ENCODE assay signal across 17 cellular contexts in genomic region chr11:2760196-2760871, GRCh38.
DNase-seq lines count a peak whose midpoint lies in the region; TF ChIP-seq lines count a peak whose summit lies in the region.
"Had no signal": no experiment of that assay in that cellular context is flagged by ENCODE, and none has a peak within 500 bp of the region (broad histone marks: within the 10 kb centered on the region; RNA-seq: fewer than 3 reads in every experiment).

No MANE protein-coding gene starts in this region.

- H4K20me1 ChIP-seq in mammary epithelial cell (ENCODE audit: insufficient read depth, low read length) = no peaks in the 10 kb centered on the region
- no peaks in the 10 kb centered on the region for H4K20me1 ChIP-seq in Karpas-422 (ENCODE audit: insufficient read depth, low read depth, low read length)

- H3K36me3 ChIP-seq in breast epithelium (no peaks in the 10 kb centered on the region), mammary epithelial cell (ENCODE audit: insufficient read depth, low read length) (no peaks in the 10 kb centered on the region), neuronal stem cell (replicated peaks in 1 of 2; ENCODE audit: control insufficient read depth in 2 of 2, insufficient read depth in 2 of 2, low read length in 2 of 2) (no peaks in the 10 kb centered on the region), vagina (no peaks in the 10 kb centered on the region), Karpas-422 (ENCODE audit: insufficient read depth, low read length) (no peaks in the 10 kb centered on the region)
- H3K36me3 ChIP-seq: neutrophil, SJSA1 had no signal

- no peak overlapping the region for H4K91ac ChIP-seq in neuronal stem cell (ENCODE audit: low read depth, low read length, poor library complexity)

- BruUV-seq in mammary epithelial cell (replicated peaks; lab: Mats Ljungman, UMichigan) = no TSS peak

- WGBS in mammary epithelial cell (ENCODE audit: low coverage, missing lambda C conversion rate) = 74% methylated on average over 16 of the region's 20 CpGs
- no CpG with 5 or more reads among the region's 20 CpGs for WGBS in neuronal stem cell (ENCODE audit: extremely low coverage in 2 of 2, insufficient read length in 2 of 2, insufficient replicate concordance in 1 of 2), 2 donors

- H3K79me2 ChIP-seq in mammary epithelial cell (ENCODE audit: insufficient read depth, low read length) (no peaks in the 10 kb centered on the region), Karpas-422 (ENCODE audit: low read length) (no peaks in the 10 kb centered on the region)

- no peak overlapping the region for H2AFZ ChIP-seq in mammary epithelial cell (ENCODE audit: low read depth, low read length)
- H2AFZ ChIP-seq in neuronal stem cell (ENCODE audit: low read length) = no peak overlapping the region
- no peak overlapping the region for H2AFZ ChIP-seq in Karpas-422 (ENCODE audit: low read length)

- H3K4me2 ChIP-seq in mammary epithelial cell (ENCODE audit: insufficient read depth, low read depth, low read length) (no peak overlapping the region), neuronal stem cell (ENCODE audit: insufficient read depth, low read length, poor library complexity, severe bottlenecking) (no peak overlapping the region), Karpas-422 (ENCODE audit: low read depth, low read length, poor library complexity, severe bottlenecking) (no peak overlapping the region)
- H3K4me2 ChIP-seq: smooth muscle cell had no signal

- no peak overlapping the region for H3K4ac ChIP-seq in neuronal stem cell (ENCODE audit: low read length)

- peak; percentile 5 to 43 for DNase-seq in breast epithelium (ENCODE audit: low spot score in 2 of 2)
- DNase-seq in mammary epithelial cell = no peak
- peak; percentile 65 for DNase-seq in coronary artery (ENCODE audit: low spot score)
- no peak for DNase-seq in neuronal stem cell (ENCODE audit: low spot score)
- DNase-seq in vagina (ENCODE audit: extremely low spot score in 2 of 2) = peak; percentile 80 to 88
- no peak for DNase-seq in Karpas-422
- no peak for DNase-seq in SW 1271 (lab: John Stamatoyannopoulos, UW)
- DNase-seq: activated CD4-positive, alpha-beta memory T cell treated with anti-CD3 and anti-CD28 coated beads, Interleukin-2, amount 10 ng/mL, durations not matched to agents 7 days and 5 days; activated naive CD4-positive, alpha-beta T cell; foreskin melanocyte; NCI-H2029; OCI-M1; stimulated activated naive B cell treated with anti-CD40 and anti-IgM and Interleukin-4, amounts not matched to agents 10 μg/mL and 1 μg/mL and 100 μg/mL, for 72 hours; T1000 had no signal

- intact Hi-C loops in breast epithelium (cut with DNase I; ENCODE audit: low total_unique reads) (no loop called here), mammary epithelial cell (cut with micrococcal nuclease) (no loop called here), vagina (cut with DNase I) (no loop called here)

- no peaks in the 10 kb centered on the region for H3K9me3 ChIP-seq in breast epithelium
- H3K9me3 ChIP-seq in mammary epithelial cell (replicated peaks; ENCODE audit: insufficient read depth, low read length) = no peaks in the 10 kb centered on the region
- peaks cover 0 to 5% of the 10 kb centered on the region in 2 donors for H3K9me3 ChIP-seq in neuronal stem cell (replicated peaks in 1 of 2; ENCODE audit: control insufficient read depth in 2 of 2, insufficient read depth in 1 of 2, low read depth in 1 of 2, low read length in 2 of 2)
- no peaks in the 10 kb centered on the region for H3K9me3 ChIP-seq in vagina
- H3K9me3 ChIP-seq in Karpas-422 (ENCODE audit: low read length) = no peaks in the 10 kb centered on the region
- H3K9me3 ChIP-seq: neutrophil, SJSA1 had no signal

- H3K4me3 ChIP-seq in breast epithelium (no peak overlapping the region), mammary epithelial cell (replicated peaks in 1 of 3; ENCODE audit: insufficient read depth in 1 of 3, low read depth in 2 of 3, low read length in 3 of 3) (no peak overlapping the region), coronary artery (no peak overlapping the region), neuronal stem cell (ENCODE audit: low read length in 2 of 2) (no peak overlapping the region), vagina (no peak overlapping the region), Karpas-422 (ENCODE audit: low read length) (no peak overlapping the region)
- H3K4me3 ChIP-seq: SJSA1, smooth muscle cell had no signal

- no peak overlapping the region for H2BK12ac ChIP-seq in neuronal stem cell (ENCODE audit: low read length)

- TF ChIP-seq POLR2A in breast epithelium (IDR thresholded peaks at IDR 0.05) (no peak), vagina (IDR thresholded peaks at IDR 0.05) (no peak)

- H3K9me2 ChIP-seq in Karpas-422 (replicated peaks; ENCODE audit: insufficient read depth, low read length) = no peaks in the 10 kb centered on the region

- H2BK5ac ChIP-seq in neuronal stem cell (ENCODE audit: low read length) = no peak overlapping the region

- H3K4me1 ChIP-seq in breast epithelium (no peaks in the 10 kb centered on the region), mammary epithelial cell (ENCODE audit: insufficient read depth, low read length) (no peaks in the 10 kb centered on the region), neuronal stem cell (ENCODE audit: control insufficient read depth in 2 of 2, insufficient read depth in 1 of 2, low read depth in 1 of 2, low read length in 2 of 2) (no peaks in the 10 kb centered on the region), vagina (no peaks in the 10 kb centered on the region), Karpas-422 (ENCODE audit: low read length) (no peaks in the 10 kb centered on the region)
- H3K4me1 ChIP-seq: SJSA1 had no signal

- dilution Hi-C loops in mammary epithelial cell (cut with HindIII; ENCODE audit: low sequenced_read_pairs) = no loop called here

- no peak overlapping the region for H2BK15ac ChIP-seq in neuronal stem cell (ENCODE audit: low read length)

- H2BK120ac ChIP-seq in neuronal stem cell (ENCODE audit: low read depth, low read length) = no peak overlapping the region

- no peaks in the 10 kb centered on the region for H3K79me1 ChIP-seq in neuronal stem cell (ENCODE audit: low read depth, low read length)

- H3K27me3 ChIP-seq in breast epithelium = no peaks in the 10 kb centered on the region
- peaks cover 4% of the 10 kb centered on the region for H3K27me3 ChIP-seq in mammary epithelial cell (ENCODE audit: insufficient read depth, low read length)
- no peaks in the 10 kb centered on the region for H3K27me3 ChIP-seq in neuronal stem cell (ENCODE audit: control insufficient read depth in 3 of 3, insufficient read depth in 3 of 3, low read depth in 1 of 3, low read length in 3 of 3)
- H3K27me3 ChIP-seq in vagina = no peaks in the 10 kb centered on the region
- H3K27me3 ChIP-seq in Karpas-422 (ENCODE audit: low read length) = no peaks in the 10 kb centered on the region; the same call in 1 of the 2 replicates
- H3K27me3 ChIP-seq: neutrophil had no signal

- H4K8ac ChIP-seq in neuronal stem cell (ENCODE audit: low read depth, low read length) = no peak overlapping the region

- no peak overlapping the region for H3K14ac ChIP-seq in neuronal stem cell (ENCODE audit: low read length)

- peak overlapping the region; percentile 33 for H3K18ac ChIP-seq in neuronal stem cell (ENCODE audit: low read length)

- TF ChIP-seq CTCF in breast epithelium (IDR thresholded peaks at IDR 0.05) = no peak
- TF ChIP-seq CTCF in mammary epithelial cell (conservative IDR thresholded peaks at IDR 0.05 in 1 of 2, IDR thresholded peaks at IDR 0.05 in 1 of 2; ENCODE audit: extremely low read depth in 1 of 2, insufficient read depth in 1 of 2, low read depth in 1 of 2, low read length in 2 of 2) = no peak
- TF ChIP-seq CTCF in coronary artery (IDR thresholded peaks at IDR 0.05) = no peak
- TF ChIP-seq CTCF in vagina (IDR thresholded peaks at IDR 0.05) = no peak

- H3K9ac ChIP-seq in mammary epithelial cell (ENCODE audit: insufficient read depth, low read length) (no peak overlapping the region), neuronal stem cell (ENCODE audit: low read depth, low read length, poor library complexity) (no peak overlapping the region), Karpas-422 (ENCODE audit: low read length) (no peak overlapping the region)

- CTCF ChIA-PET in mammary epithelial cell (lab: Charles Lee; ENCODE audit: low non-redundant PET) = no interaction called here

- no peak overlapping the region for H3K27ac ChIP-seq in breast epithelium
- H3K27ac ChIP-seq in mammary epithelial cell (ENCODE audit: insufficient read depth, low read depth, low read length) = no peak overlapping the region
- H3K27ac ChIP-seq in coronary artery = no peak overlapping the region
- no peak overlapping the region for H3K27ac ChIP-seq in neuronal stem cell (replicated peaks; ENCODE audit: low read length)
- no peak overlapping the region for H3K27ac ChIP-seq in vagina
- no peak overlapping the region for H3K27ac ChIP-seq in Karpas-422 (ENCODE audit: low read length)
- H3K27ac ChIP-seq: neutrophil, SJSA1 had no signal

- in situ Hi-C loops in mammary epithelial cell (cut with MboI; ENCODE audit: low sequenced_read_pairs in 2 of 2) = no loop called here

- no peak overlapping the region for H2AK5ac ChIP-seq in neuronal stem cell (ENCODE audit: low read depth, low read length)

- peak overlapping the region; percentile 34 for H3K23ac ChIP-seq in neuronal stem cell (ENCODE audit: low read depth, low read length, poor library complexity)

Comparison
In these comparisons a context has a peak if more than half of its experiments do, and no peak if none do; other contexts are left out.
1. DNase-seq: peak in breast epithelium (2 of 2), coronary artery (single experiment) and vagina (2 of 2); none in mammary epithelial cell (single experiment), neuronal stem cell (single experiment), Karpas-422 (single experiment) and SW 1271 (0 of 2).